In the genomic region with DNA sequence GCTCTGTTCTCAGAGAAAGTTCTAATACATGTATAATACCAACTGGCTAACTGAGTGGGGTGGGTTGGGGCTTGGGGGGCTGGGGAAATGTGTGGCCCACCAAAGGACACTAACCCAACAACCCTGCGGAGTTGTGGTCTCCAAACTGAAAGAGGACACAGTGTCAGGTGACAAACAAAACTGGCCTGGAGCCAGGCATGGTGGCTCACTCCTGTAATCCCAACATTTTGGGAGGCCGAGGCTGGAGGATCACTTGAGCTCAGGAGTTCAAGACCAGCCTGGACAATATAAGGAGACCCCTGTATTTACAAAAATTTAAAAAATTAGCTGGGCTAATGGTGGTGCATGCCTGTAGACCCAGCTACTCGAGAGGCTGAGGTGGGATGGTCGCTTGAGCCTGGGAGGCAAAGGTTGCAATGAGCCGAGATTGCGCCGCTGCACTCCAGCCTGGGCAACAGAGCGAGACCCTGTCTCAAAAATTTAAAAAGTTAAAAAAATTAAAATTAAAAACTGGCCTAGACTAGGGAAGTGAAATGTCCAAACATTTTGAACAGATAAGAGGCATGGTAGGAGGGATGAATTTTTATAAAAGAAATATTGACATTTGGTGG, we compare ENCODE assay signal across 16 cellular contexts.
"Had no signal": no experiment of that assay in that cellular context is flagged by ENCODE, and none has a peak within 500 bp of the region (broad histone marks: within the 10 kb centered on the region; RNA-seq: fewer than 3 reads in every experiment).

No MANE protein-coding gene starts in this region.

- H3K27me3 Mint-ChIP-seq: type B pancreatic cell had no signal

- H3K4me3 Mint-ChIP-seq: activated naive CD8-positive, alpha-beta T cell treated with anti-CD3 and anti-CD28 coated beads, Interleukin-2, amount 10 ng/mL, durations not matched to agents 7 days and 5 days; activated T-helper 1 cell treated with anti-CD3 and anti-CD28 coated beads, Interleukin-12 subunit alpha, Interleukin-12 subunit beta, Interleukin-2, Interleukin-4 antibody, amounts not matched to agents 30 ng/mL and 10 ng/mL and 1 ng/mL, durations not matched to agents 14 hours and 24 hours and 36 hours; stimulated activated effector memory CD8-positive, alpha-beta T cell treated with anti-CD3 and anti-CD28 coated beads, Interleukin-12 subunit alpha, Interleukin-12 subunit beta, amount 100 ng/mL, for 72 hours; T-helper 1 cell treated with Interleukin-12 subunit alpha and Interleukin-12 subunit beta and Interleukin-4 antibody, amounts not matched to agents 30 μg/mL and 1 μg/mL, for 36 hours; type B pancreatic cell had no signal

- H3K27ac Mint-ChIP-seq: activated naive CD8-positive, alpha-beta T cell treated with anti-CD3 and anti-CD28 coated beads, Interleukin-2, amount 10 ng/mL, durations not matched to agents 7 days and 5 days; activated T-helper 1 cell treated with anti-CD3 and anti-CD28 coated beads, Interleukin-12 subunit alpha, Interleukin-12 subunit beta, Interleukin-2, Interleukin-4 antibody, amounts not matched to agents 30 ng/mL and 10 ng/mL and 1 ng/mL, durations not matched to agents 14 hours and 24 hours and 36 hours; stimulated activated effector memory CD8-positive, alpha-beta T cell treated with anti-CD3 and anti-CD28 coated beads, Interleukin-12 subunit alpha, Interleukin-12 subunit beta, amount 100 ng/mL, for 72 hours; T-helper 1 cell treated with Interleukin-12 subunit alpha and Interleukin-12 subunit beta and Interleukin-4 antibody, amounts not matched to agents 30 μg/mL and 1 μg/mL, for 36 hours; type B pancreatic cell had no signal

- ATAC-seq: activated CD4-positive, CD25-positive, alpha-beta regulatory T cell treated with anti-CD3 and anti-CD28 coated beads, Interleukin-2, amount 50 U/mL, for 24 hours had no signal

- DNase-seq: activated CD4-positive, alpha-beta T cell treated with anti-CD3 and anti-CD28 coated beads, Interleukin-2, amount 50 U/mL, for 1 hour; activated CD8-positive, alpha-beta memory T cell treated with anti-CD3 and anti-CD28 coated beads for 24 hours; activated naive CD8-positive, alpha-beta T cell treated with anti-CD3 and anti-CD28 coated beads, Interleukin-2, amount 10 ng/mL, durations not matched to agents 7 days and 5 days; brain microvascular endothelial cell; foreskin melanocyte; head of caudate nucleus; lower lobe of right lung; pancreas; stimulated activated CD4-positive, alpha-beta T cell treated with anti-CD3 and anti-CD28 coated beads, Interleukin-12 subunit alpha, Interleukin-12 subunit beta, amount 100 ng/mL, for 4 hours; stimulated activated CD4-positive, alpha-beta T cell treated with anti-CD3 and anti-CD28 coated beads, Interleukin-2, amount 100 ng/mL, for 24 hours had no signal

- H3K27ac ChIP-seq: brain microvascular endothelial cell, epithelial cell of prostate had no signal

- H3K36me3 Mint-ChIP-seq: activated naive CD8-positive, alpha-beta T cell treated with anti-CD3 and anti-CD28 coated beads, Interleukin-2, amount 10 ng/mL, durations not matched to agents 7 days and 5 days; type B pancreatic cell had no signal

- H3K9me3 ChIP-seq: lower lobe of right lung, pancreas had no signal

- H3K27me3 ChIP-seq: brain microvascular endothelial cell, pancreas had no signal

- H3K4me3 ChIP-seq: lower lobe of right lung, pancreas had no signal

- H3K9me3 Mint-ChIP-seq: activated naive CD8-positive, alpha-beta T cell treated with anti-CD3 and anti-CD28 coated beads, Interleukin-2, amount 10 ng/mL, durations not matched to agents 7 days and 5 days; activated T-helper 1 cell treated with anti-CD3 and anti-CD28 coated beads, Interleukin-12 subunit alpha, Interleukin-12 subunit beta, Interleukin-2, Interleukin-4 antibody, amounts not matched to agents 30 ng/mL and 10 ng/mL and 1 ng/mL, durations not matched to agents 14 hours and 24 hours and 36 hours; stimulated activated effector memory CD8-positive, alpha-beta T cell treated with anti-CD3 and anti-CD28 coated beads, Interleukin-12 subunit alpha, Interleukin-12 subunit beta, amount 100 ng/mL, for 72 hours; T-helper 1 cell treated with Interleukin-12 subunit alpha and Interleukin-12 subunit beta and Interleukin-4 antibody, amounts not matched to agents 30 μg/mL and 1 μg/mL, for 36 hours; type B pancreatic cell had no signal

- H3K36me3 ChIP-seq: brain microvascular endothelial cell, lower lobe of right lung, pancreas had no signal
